In genomic region chr4:119206178-119206577, GRCh38 we compare ENCODE assay signal across 31 cellular contexts. TPM values are rescaled to one million over a fixed set of nuclear protein-coding genes. Genes with fewer than 3 reads are reported as not detected.
DNase-seq lines count a peak whose midpoint lies in the region; ATAC-seq and TF ChIP-seq lines count a peak whose summit lies in the region.
"Had no signal": no experiment of that assay in that cellular context is flagged by ENCODE, and none has a peak within 500 bp of the region (broad histone marks: within the 10 kb centered on the region; RNA-seq: fewer than 3 reads in every experiment).

No MANE protein-coding gene starts in this region.

- no peak for TF ChIP-seq POLR2A in heart left ventricle (IDR thresholded peaks at IDR 0.05)

- H3K79me2 ChIP-seq in ACC112 (ENCODE audit: control insufficient read depth, insufficient read depth, low read length, unreplicated experiment) = peaks cover 3% of the 10 kb centered on the region
- H3K79me2 ChIP-seq in mesendoderm (ENCODE audit: control insufficient read depth, insufficient read depth, low read length) = no peaks in the 10 kb centered on the region

- CTCF ChIA-PET in activated B cell treated with CpG ODN at 0.5 μM for 24 hours (lab: Charles Lee) = no interaction called here

- intact Hi-C loops in activated B cell treated with CpG ODN at 0.5 μM for 24 hours (cut with micrococcal nuclease) = no loop called here
- intact Hi-C loops in heart left ventricle (cut with DNase I) = loop anchor here in 2 of 10 donors (5.0 kb wide), 2 partner anchors 164 to 224 kb away; no protein-coding TSS in a partner anchor
- intact Hi-C loops in sciatic nerve (cut with DNase I) = no loop called here

- H3K9me3 Mint-ChIP-seq in activated B cell treated with CpG ODN at 0.5 μM for 24 hours = no peaks in the 10 kb centered on the region
- H3K9me3 Mint-ChIP-seq: central memory CD8-positive, alpha-beta T cell; memory B cell; T-helper 1 cell treated with Interleukin-12 subunit alpha and Interleukin-12 subunit beta and Interleukin-4 antibody, amounts not matched to agents 30 μg/mL and 1 μg/mL, for 36 hours had no signal

- H2AK5ac ChIP-seq in mesendoderm (ENCODE audit: low read length) = no peak overlapping the region

- H2BK120ac ChIP-seq in mesendoderm (ENCODE audit: low read depth, low read length) = no peak overlapping the region

- DNase-seq in activated B cell treated with CpG ODN at 0.5 μM for 24 hours (no peak), heart left ventricle (no peak), sciatic nerve (ENCODE audit: low spot score) (no peak), mesendoderm (no peak), NCI-H146 (lab: John Stamatoyannopoulos, UW) (no peak)
- DNase-seq in activated CD4-positive, alpha-beta T cell treated with anti-CD3 and anti-CD28 coated beads, Interleukin-2, amount 50 U/mL, for 1 hour = no peak
- DNase-seq: activated CD4-positive, alpha-beta T cell treated with anti-CD3 and anti-CD28 coated beads for 1 hour; activated effector memory CD4-positive, alpha-beta T cell treated with Interleukin-2 at 50 U/mL for 16 hours; activated T-cell treated with anti-CD3 and anti-CD28 coated beads for 4 hours; DMS153; dorsolateral prefrontal cortex; GOT3; KBM-7; naive B cell; NCI-H1417 treated with DMSO at 0.1 percent for 48 hours; NCI-H2107; NCI-H774; psoas muscle; RPMI8226; SK-N-SH; stimulated activated CD8-positive, alpha-beta memory T cell treated with anti-CD3 and anti-CD28 coated beads, Interleukin-4, amount 100 ng/mL, for 48 hours; stomach; trophoblast cell had no signal

- peaks cover 66% of the 10 kb centered on the region for H3K4me1 ChIP-seq in ACC112 (ENCODE audit: control insufficient read depth, insufficient read depth, low read length, unreplicated experiment)
- H3K4me1 ChIP-seq in heart left ventricle = peaks cover 0 to 47% (median 32%) of the 10 kb centered on the region in 12 donors
- peaks cover 2% of the 10 kb centered on the region for H3K4me1 ChIP-seq in mesendoderm (ENCODE audit: control insufficient read depth, low read depth, low read length)

- no peaks in the 10 kb centered on the region for H3K36me3 Mint-ChIP-seq in activated B cell treated with CpG ODN at 0.5 μM for 24 hours (ENCODE audit: low read depth)
- H3K36me3 Mint-ChIP-seq: activated naive CD8-positive, alpha-beta T cell; memory B cell had no signal

- TF ChIP-seq CTCF in activated B cell treated with CpG ODN at 0.5 μM for 24 hours (IDR thresholded peaks at IDR 0.05) = no peak
- TF ChIP-seq CTCF in heart left ventricle (IDR thresholded peaks at IDR 0.05) = no peak

- ATAC-seq in activated B cell treated with CpG ODN at 0.5 μM for 24 hours (ENCODE audit: low read depth) (no peak), heart left ventricle (peak; percentile 31 to 50 (median 48)), sciatic nerve (peak; percentile 89), HG02870 (IDR thresholded peaks at IDR 0.05; ENCODE audit: unreplicated experiment) (no peak)

- H2BK5ac ChIP-seq in mesendoderm (ENCODE audit: low read length) = no peak overlapping the region

- POLR2A ChIA-PET in activated B cell treated with CpG ODN at 0.5 μM for 24 hours (lab: Charles Lee) = no interaction called here

- H4K8ac ChIP-seq in mesendoderm (ENCODE audit: low read depth, low read length) = no peak overlapping the region

- no peak overlapping the region for H3K4ac ChIP-seq in mesendoderm (ENCODE audit: low read depth, low read length)

- no peak overlapping the region for H3K9ac ChIP-seq in mesendoderm (ENCODE audit: low read length)
- H3K9ac ChIP-seq: SK-N-SH had no signal

- H3K4me3 Mint-ChIP-seq in activated B cell treated with CpG ODN at 0.5 μM for 24 hours = no peak overlapping the region
- H3K4me3 Mint-ChIP-seq: activated naive CD8-positive, alpha-beta T cell; central memory CD8-positive, alpha-beta T cell; memory B cell; naive B cell; T-helper 1 cell treated with Interleukin-12 subunit alpha and Interleukin-12 subunit beta and Interleukin-4 antibody, amounts not matched to agents 30 μg/mL and 1 μg/mL, for 36 hours had no signal

- H3K9me3 ChIP-seq in heart left ventricle = no peaks in the 10 kb centered on the region
- H3K9me3 ChIP-seq: neutrophil, psoas muscle, SK-N-SH, stomach had no signal

- H3K4me2 ChIP-seq in mesendoderm (ENCODE audit: low read length) = no peak overlapping the region

- H3K56ac ChIP-seq in mesendoderm (ENCODE audit: low read length) = no peak overlapping the region

- H3K27ac ChIP-seq in ACC112 (ENCODE audit: low read depth, low read length) = peak overlapping the region; percentile 91
- peak overlapping the region; percentile 40 to 86 (median 74) for H3K27ac ChIP-seq in heart left ventricle
- H3K27ac ChIP-seq in mesendoderm (ENCODE audit: low read depth, low read length) = no peak overlapping the region
- H3K27ac ChIP-seq: neutrophil, psoas muscle, stomach had no signal

- H3K27me3 ChIP-seq in ACC112 (ENCODE audit: insufficient read depth, low read length) = no peaks in the 10 kb centered on the region
- H3K27me3 ChIP-seq in heart left ventricle = no peaks in the 10 kb centered on the region
- no peaks in the 10 kb centered on the region for H3K27me3 ChIP-seq in mesendoderm (ENCODE audit: insufficient read depth, low read length, poor library complexity)
- H3K27me3 ChIP-seq: dorsolateral prefrontal cortex, stomach had no signal

- H3K18ac ChIP-seq in mesendoderm (ENCODE audit: low read length) = no peak overlapping the region

- H3K4me1 Mint-ChIP-seq in activated B cell treated with CpG ODN at 0.5 μM for 24 hours = peaks cover 69% of the 10 kb centered on the region

- H2AFZ ChIP-seq in ACC112 (ENCODE audit: low read length, unreplicated experiment) = peak overlapping the region; percentile 26

- peak overlapping the region; percentile 15; the same call in 1 of the 2 replicates for H3K4me3 ChIP-seq in ACC112 (ENCODE audit: low read depth, low read length)
- no peak overlapping the region for H3K4me3 ChIP-seq in heart left ventricle
- H3K4me3 ChIP-seq in mesendoderm (ENCODE audit: low read length) = no peak overlapping the region
- H3K4me3 ChIP-seq: dorsolateral prefrontal cortex, psoas muscle, skin epidermis, stomach had no signal

- H3K36me3 ChIP-seq in ACC112 (ENCODE audit: insufficient read depth, low read length) (no peaks in the 10 kb centered on the region), heart left ventricle (no peaks in the 10 kb centered on the region), mesendoderm (ENCODE audit: control insufficient read depth, insufficient read depth, low read length) (no peaks in the 10 kb centered on the region)
- H3K36me3 ChIP-seq: neutrophil, stomach had no signal

- 23 to 29% (median 26%) methylated on average over 1 of the region's 1 CpG for WGBS in heart left ventricle, 4 donors
- no CpG with 5 or more reads among the region's 1 CpG for WGBS in mesendoderm (ENCODE audit: extremely low coverage, insufficient coverage, low lambda C conversion rate)

- H3K23ac ChIP-seq in mesendoderm (ENCODE audit: low read length) = no peak overlapping the region

- H2BK15ac ChIP-seq in mesendoderm (replicated peaks; ENCODE audit: low read depth) = no peak overlapping the region

- no peaks in the 10 kb centered on the region for H3K79me1 ChIP-seq in mesendoderm (ENCODE audit: low read length)

- H3K27me3 Mint-ChIP-seq in activated B cell treated with CpG ODN at 0.5 μM for 24 hours = no peaks in the 10 kb centered on the region
- H3K27me3 Mint-ChIP-seq: activated naive CD8-positive, alpha-beta T cell had no signal

- H3K27ac Mint-ChIP-seq in activated B cell treated with CpG ODN at 0.5 μM for 24 hours = peak overlapping the region; percentile 60
- H3K27ac Mint-ChIP-seq: activated naive CD8-positive, alpha-beta T cell; memory B cell; naive B cell; T-helper 1 cell treated with Interleukin-12 subunit alpha and Interleukin-12 subunit beta and Interleukin-4 antibody, amounts not matched to agents 30 μg/mL and 1 μg/mL, for 36 hours had no signal

- H4K5ac ChIP-seq in mesendoderm (ENCODE audit: low read length) = no peak overlapping the region

RNA-seq across cellular contexts. Expression of gene USP53, which starts 6.3 kb away (rescaled TPM):
- 20.4 TPM in 2 replicates for total RNA-seq in activated B cell treated with CpG ODN at 0.5 μM for 24 hours
- total RNA-seq in heart left ventricle = 10 to 100 TPM; 32.9 to 52.9 (median 43.7) TPM
- 10 to 100 TPM; 24.2 to 44.4 TPM for polyA plus RNA-seq in heart left ventricle
- 183 TPM for total RNA-seq in sciatic nerve
- polyA plus RNA-seq in mesendoderm (2013, experiment 1 of 2) = 18.4 TPM
- polyA plus RNA-seq in mesendoderm (2013, experiment 2 of 2) = 17.3 TPM

Comparison
In these comparisons a context has a peak if more than half of its experiments do, and no peak if none do; other contexts are left out.
1. ATAC-seq: peak in heart left ventricle (4 of 4) and sciatic nerve (single experiment); none in activated B cell treated with CpG ODN at 0.5 μM for 24 hours (single experiment) and HG02870 (single experiment).